1 cellular context compared by ENCODE assay signal in genomic region chr4:154082760-154083530, GRCh38.
TF ChIP-seq lines count a peak whose summit lies in the region.

No MANE protein-coding gene starts in this region.

TF ChIP-seq in GM23338, 12 proteins besides CTCF, POLR2A, EP300 and RAD21:
- peak; percentile 33; the same call in 1 of the 2 replicates for TF ChIP-seq ZNF462 (CRISPR knock-in tag; IDR thresholded peaks at IDR 0.05)
- TF ChIP-seq EZH2phosphoT487 (IDR thresholded peaks at IDR 0.05; ENCODE audit: unreplicated experiment): no peak
- TF ChIP-seq CREB1 (CRISPR knock-in tag; IDR thresholded peaks at IDR 0.05; ENCODE audit: low read depth): no peak
